Comparison of ENCODE assay signal across 13 cellular contexts in genomic region chr1:26315874-26316850, GRCh38. TPM values are rescaled to one million over a fixed set of nuclear protein-coding genes. Genes with fewer than 3 reads are reported as not detected.
A peak's percentile ranks its signal among the peaks of the same experiment; 100 is the strongest.
DNase-seq lines count a peak whose midpoint lies in the region; ATAC-seq and TF ChIP-seq lines count a peak whose summit lies in the region.
"Had no signal": no experiment of that assay in that cellular context is flagged by ENCODE, and none has a peak within 500 bp of the region (broad histone marks: within the 10 kb centered on the region; RNA-seq: fewer than 3 reads in every experiment).

No MANE protein-coding gene starts in this region.

- H3K27me3 ChIP-seq in CD4-positive, CD25-positive, alpha-beta regulatory T cell (ENCODE audit: control insufficient read depth, insufficient read depth, low read length), result no peaks in the 10 kb centered on the region
- H3K27me3 ChIP-seq in GM23338 (ENCODE audit: insufficient read depth) (no peaks in the 10 kb centered on the region), SK-N-SH (ENCODE audit: insufficient read depth) (peaks cover 8% of the 10 kb centered on the region; the same call in 1 of the 2 replicates)

- TF ChIP-seq RAD21 in SK-N-SH (IDR thresholded peaks at IDR 0.05; ENCODE audit: low read length), result no peak

- no peak overlapping the region for H3K9ac ChIP-seq in SK-N-SH

- no peaks in the 10 kb centered on the region for H3K79me2 ChIP-seq in GM23338 (replicated peaks; ENCODE audit: insufficient read depth)
- no peaks in the 10 kb centered on the region for H3K79me2 ChIP-seq in SK-N-SH (ENCODE audit: insufficient read depth)

- H3K27ac ChIP-seq in CD4-positive, CD25-positive, alpha-beta regulatory T cell (ENCODE audit: insufficient read depth, low read length, poor library complexity, severe bottlenecking), result peak overlapping the region; percentile 52
- H3K27ac ChIP-seq in GM23338 (ENCODE audit: low read depth), result 0 out of 2 replicates have a peak overlapping the region, but pooled peaks have one; percentile 45
- no peak overlapping the region for H3K27ac ChIP-seq in SK-N-SH (ENCODE audit: low read depth in 2 of 2, low read length in 1 of 2)

- ATAC-seq in CD4-positive, CD25-positive, alpha-beta regulatory T cell (ENCODE audit: low read depth in 2 of 2), result no peak
- ATAC-seq in GM23338 (peak; percentile 44), HG03432 (IDR thresholded peaks at IDR 0.05; ENCODE audit: unreplicated experiment) (no peak), GM19328 (IDR thresholded peaks at IDR 0.05; ENCODE audit: unreplicated experiment) (no peak)
- ATAC-seq in naive thymus-derived CD8-positive, alpha-beta T cell, result no peak

- 75% methylated on average over 8 of the region's 8 CpGs for whole genome bisulfite sequencing in SK-N-SH (ENCODE audit: low lambda C conversion rate)

- H4K20me1 ChIP-seq in GM23338 (replicated peaks; ENCODE audit: insufficient read depth) (no peaks in the 10 kb centered on the region), SK-N-SH (ENCODE audit: insufficient read depth) (no peaks in the 10 kb centered on the region)

- H3K27ac Mint-ChIP-seq in CD4-positive, CD25-positive, alpha-beta regulatory T cell, result peak overlapping the region; percentile 88 to 97 (median 94)
- peak overlapping the region; percentile 45 for H3K27ac Mint-ChIP-seq in GM23338
- peak overlapping the region; percentile 70 for H3K27ac Mint-ChIP-seq in activated CD4-positive, alpha-beta memory T cell treated with anti-CD3 and anti-CD28 coated beads, Interleukin-2, amount 10 ng/mL, durations not matched to agents 7 days and 5 days
- peak overlapping the region; percentile 77 to 96 (median 88) for H3K27ac Mint-ChIP-seq in naive thymus-derived CD8-positive, alpha-beta T cell

- H3K4me3 Mint-ChIP-seq in CD4-positive, CD25-positive, alpha-beta regulatory T cell, result peak overlapping the region; percentile 71 to 99 (median 94)
- no peak overlapping the region for H3K4me3 Mint-ChIP-seq in GM23338
- H3K4me3 Mint-ChIP-seq in activated CD4-positive, alpha-beta memory T cell treated with anti-CD3 and anti-CD28 coated beads, Interleukin-2, amount 10 ng/mL, durations not matched to agents 7 days and 5 days, result peak overlapping the region; percentile 84
- peak overlapping the region; percentile 10 to 100 (median 78) for H3K4me3 Mint-ChIP-seq in naive thymus-derived CD8-positive, alpha-beta T cell
- H3K4me3 Mint-ChIP-seq: brain had no signal

- H3K4me2 ChIP-seq in GM23338 (no peak overlapping the region), SK-N-SH (no peak overlapping the region)

- H3K4me1 Mint-ChIP-seq in CD4-positive, CD25-positive, alpha-beta regulatory T cell, result peaks cover 13 to 70% (median 44%) of the 10 kb centered on the region in 4 donors
- peaks cover 29% of the 10 kb centered on the region for H3K4me1 Mint-ChIP-seq in GM23338
- H3K4me1 Mint-ChIP-seq in activated CD4-positive, alpha-beta memory T cell treated with anti-CD3 and anti-CD28 coated beads, Interleukin-2, amount 10 ng/mL, durations not matched to agents 7 days and 5 days, result peaks cover 68% of the 10 kb centered on the region
- H3K4me1 Mint-ChIP-seq in naive thymus-derived CD8-positive, alpha-beta T cell, result peaks cover 36 to 82% (median 65%) of the 10 kb centered on the region in 4 donors

- TF ChIP-seq EP300 in SK-N-SH (IDR thresholded peaks at IDR 0.05; ENCODE audit: borderline replicate concordance in 1 of 2, low read depth in 1 of 2, low read length in 1 of 2), result no peak

- H3K4me1 ChIP-seq in CD4-positive, CD25-positive, alpha-beta regulatory T cell (ENCODE audit: control insufficient read depth, insufficient read depth, low read length, poor library complexity, severe bottlenecking), result peaks cover 63% of the 10 kb centered on the region
- H3K4me1 ChIP-seq in GM23338 (ENCODE audit: insufficient read depth) (peaks cover 29% of the 10 kb centered on the region), SK-N-SH (ENCODE audit: control insufficient read depth in 1 of 2, insufficient read depth in 2 of 2, low read depth in 1 of 2, low read length in 1 of 2) (peaks cover 0 to under 1% of the 10 kb centered on the region in 2 experiments; a peak in 1 of 4 replicates)

- TF ChIP-seq CTCF in GM23338 (conservative IDR thresholded peaks at IDR 0.05; ENCODE audit: low read depth in 2 of 2), result no peak
- no peak for TF ChIP-seq CTCF in SK-N-SH (IDR thresholded peaks at IDR 0.05)

- CTCF ChIA-PET in activated CD4-positive, alpha-beta memory T cell treated with anti-CD3 and anti-CD28 coated beads, Interleukin-2, amount 10 ng/mL, durations not matched to agents 7 days and 5 days (lab: Charles Lee), result interaction anchor here (0.6 to 21.0 kb wide), 12 partner anchors 9 to 454 kb away, joined by 3 to 883 read pairs (median 4); partner anchors contain the start of genes CEP85, SH3BGRL3, UBXN11 and ZNF593
- CTCF ChIA-PET in SK-N-SH (lab: Yijun Ruan, JAX), result interaction anchor here (0.8 to 10.4 kb wide), 3 partner anchors 28 to 280 kb away, joined by 3 to 213 read pairs (median 204); partner anchors contain the start of gene SH3BGRL3

- H3K36me3 Mint-ChIP-seq in CD4-positive, CD25-positive, alpha-beta regulatory T cell, result peaks cover 26% of the 10 kb centered on the region
- peaks cover 3% of the 10 kb centered on the region; the same call in 1 of the 3 replicates for H3K36me3 Mint-ChIP-seq in GM23338 (ENCODE audit: low read depth)
- H3K36me3 Mint-ChIP-seq in activated CD4-positive, alpha-beta memory T cell treated with anti-CD3 and anti-CD28 coated beads, Interleukin-2, amount 10 ng/mL, durations not matched to agents 7 days and 5 days (ENCODE audit: low read depth), result peaks cover 33% of the 10 kb centered on the region
- peaks cover 4 to 30% (median 10%) of the 10 kb centered on the region in 3 donors for H3K36me3 Mint-ChIP-seq in naive thymus-derived CD8-positive, alpha-beta T cell
- H3K36me3 Mint-ChIP-seq: brain had no signal

- H3K4me3 ChIP-seq in CD4-positive, CD25-positive, alpha-beta regulatory T cell (ENCODE audit: low read depth, low read length), result no peak overlapping the region
- H3K4me3 ChIP-seq in GM23338 (no peak overlapping the region), SK-N-SH (ENCODE audit: low read depth in 2 of 2, low read length in 1 of 2) (no peak overlapping the region)

- H3K9me3 Mint-ChIP-seq in CD4-positive, CD25-positive, alpha-beta regulatory T cell, result peaks cover 0 to 1% (median 0%) of the 10 kb centered on the region in 7 donors
- no peaks in the 10 kb centered on the region; the same call in 2 of the 3 replicates for H3K9me3 Mint-ChIP-seq in GM23338
- H3K9me3 Mint-ChIP-seq in activated CD4-positive, alpha-beta memory T cell treated with anti-CD3 and anti-CD28 coated beads, Interleukin-2, amount 10 ng/mL, durations not matched to agents 7 days and 5 days, result no peaks in the 10 kb centered on the region
- no peaks in the 10 kb centered on the region for H3K9me3 Mint-ChIP-seq in naive thymus-derived CD8-positive, alpha-beta T cell

- POLR2A ChIA-PET in activated CD4-positive, alpha-beta memory T cell treated with anti-CD3 and anti-CD28 coated beads, Interleukin-2, amount 10 ng/mL, durations not matched to agents 7 days and 5 days (lab: Charles Lee), result interaction anchor here (1.1 to 28.5 kb wide), 4 partner anchors 9 to 120 kb away, joined by 3 to 1302 read pairs (median 117); partner anchors contain the start of genes SH3BGRL3 and UBXN11
- POLR2A ChIA-PET in naive thymus-derived CD8-positive, alpha-beta T cell (lab: Charles Lee), result interaction anchor here (0.6 to 28.3 kb wide), 5 partner anchors 8 to 1003 kb away, joined by 3 to 2161 read pairs (median 8); partner anchors contain the start of genes CEP85, SH3BGRL3 and UBXN11
- POLR2A ChIA-PET in SK-N-SH (lab: Yijun Ruan, JAX), result no interaction called here

- DNase-seq in CD4-positive, CD25-positive, alpha-beta regulatory T cell, result no peak
- DNase-seq in GM23338 (ENCODE audit: low spot score), result peak; percentile 42
- no peak for DNase-seq in activated CD4-positive, alpha-beta memory T cell treated with anti-CD3 and anti-CD28 coated beads, Interleukin-2, amount 10 ng/mL, durations not matched to agents 7 days and 5 days
- no peak for DNase-seq in naive thymus-derived CD8-positive, alpha-beta T cell
- DNase-seq in SK-N-SH, result no peak
- DNase-seq: foreskin melanocyte; NCI-H2171 treated with DMSO at 0.1 percent for 48 hours; stimulated activated CD4-positive, alpha-beta T cell treated with anti-CD3 and anti-CD28 coated beads, Interleukin-4, amount 100 ng/mL, for 24 hours had no signal

- peaks cover 9% of the 10 kb centered on the region; the same call in 1 of the 2 replicates for H3F3A ChIP-seq in GM23338 (replicated peaks; ENCODE audit: low read depth)
- H3F3A ChIP-seq in SK-N-SH (replicated peaks; ENCODE audit: insufficient read depth), result no peaks in the 10 kb centered on the region

- peaks cover 12% of the 10 kb centered on the region for H3K36me3 ChIP-seq in CD4-positive, CD25-positive, alpha-beta regulatory T cell (ENCODE audit: control insufficient read depth, insufficient read depth, low read length)
- H3K36me3 ChIP-seq in GM23338 (ENCODE audit: insufficient read depth) (no peaks in the 10 kb centered on the region), SK-N-SH (replicated peaks in 1 of 2; ENCODE audit: control insufficient read depth in 1 of 2, insufficient read depth in 2 of 2, low read length in 1 of 2) (no peaks in the 10 kb centered on the region)

- no peaks in the 10 kb centered on the region for H3K9me3 ChIP-seq in CD4-positive, CD25-positive, alpha-beta regulatory T cell (ENCODE audit: control insufficient read depth in 2 of 2, low read length in 2 of 2)
- H3K9me3 ChIP-seq in SK-N-SH, result no peaks in the 10 kb centered on the region

- H3K9me2 ChIP-seq in GM23338 (ENCODE audit: insufficient read depth), result no peaks in the 10 kb centered on the region
- no peaks in the 10 kb centered on the region for H3K9me2 ChIP-seq in SK-N-SH

- H3K27me3 Mint-ChIP-seq in CD4-positive, CD25-positive, alpha-beta regulatory T cell, result peaks cover 5% of the 10 kb centered on the region
- peaks cover 11% of the 10 kb centered on the region for H3K27me3 Mint-ChIP-seq in GM23338 (ENCODE audit: insufficient read depth, low read depth, poor library complexity)
- no peaks in the 10 kb centered on the region for H3K27me3 Mint-ChIP-seq in activated CD4-positive, alpha-beta memory T cell treated with anti-CD3 and anti-CD28 coated beads, Interleukin-2, amount 10 ng/mL, durations not matched to agents 7 days and 5 days
- no peaks in the 10 kb centered on the region for H3K27me3 Mint-ChIP-seq in naive thymus-derived CD8-positive, alpha-beta T cell

- H2AFZ ChIP-seq in GM23338, result no peak overlapping the region
- H2AFZ ChIP-seq in SK-N-SH (ENCODE audit: low read depth), result no peak overlapping the region

RNA-seq across cellular contexts. Expression of gene CD52, which starts 1.6 kb away (rescaled TPM):
- total RNA-seq in CD4-positive, CD25-positive, alpha-beta regulatory T cell, result 1,528 TPM
- polyA plus RNA-seq in CD4-positive, CD25-positive, alpha-beta regulatory T cell, result over 10,000 TPM in 2 of 4 donors, 1,000 to 10,000 TPM in 2; 9,467 to 12,173 (median 10,919) TPM
- total RNA-seq in GM23338 (2014; rRNA removed; shearing (Covaris generic)), result not detected in 2 replicates
- polyA plus RNA-seq in GM23338 (2016; fragmentation: Nextera tagmentation; extraction: Ambion mirVana) (7.3 and 9.6 TPM in 2 replicates), SK-N-SH (2012; rRNA removed) (not detected in 2 replicates)
- total RNA-seq in activated CD4-positive, alpha-beta memory T cell treated with anti-CD3 and anti-CD28 coated beads, Interleukin-2, amount 10 ng/mL, durations not matched to agents 7 days and 5 days, result 1,000 to 10,000 TPM; 1,572 to 1,591 TPM
- 100 to 1,000 TPM; 772 to 847 TPM for total RNA-seq in naive thymus-derived CD8-positive, alpha-beta T cell
- polyA plus RNA-seq in naive thymus-derived CD8-positive, alpha-beta T cell, result 1,000 to 10,000 TPM; 6,330 to 6,863 (median 6,804) TPM
- not detected in 2 replicates for polyA plus RNA-seq in SK-N-SH (2012; cell fraction: cytosol; rRNA removed)
- not detected in 2 replicates for polyA plus RNA-seq in SK-N-SH (2012; cell fraction: nucleus; rRNA removed)
- total RNA-seq: MCF 10A, renal cortical epithelial cell had no signal

RNA-seq across cellular contexts. Expression of gene UBXN11, which starts 9.7 kb away (rescaled TPM):
- total RNA-seq in CD4-positive, CD25-positive, alpha-beta regulatory T cell, result 30.8 TPM
- polyA plus RNA-seq in CD4-positive, CD25-positive, alpha-beta regulatory T cell, result 10 to 100 TPM in 3 of 4 donors, 1 to 10 TPM in 1; 8.1 to 15.2 (median 11.0) TPM
- total RNA-seq in GM23338 (2014; rRNA removed; shearing (Covaris generic)), result 8.0 and 9.4 TPM in 2 replicates
- polyA plus RNA-seq in GM23338 (2016; fragmentation: Nextera tagmentation; extraction: Ambion mirVana), result 7.3 and 8.3 TPM in 2 replicates
- 10 to 100 TPM; 46.9 to 49.9 TPM for total RNA-seq in activated CD4-positive, alpha-beta memory T cell treated with anti-CD3 and anti-CD28 coated beads, Interleukin-2, amount 10 ng/mL, durations not matched to agents 7 days and 5 days
- total RNA-seq in naive thymus-derived CD8-positive, alpha-beta T cell, result 100 to 1,000 TPM; 121 to 129 TPM
- polyA plus RNA-seq in naive thymus-derived CD8-positive, alpha-beta T cell, result 10 to 100 TPM in 2 of 3 donors, 1 to 10 TPM in 1; 9.1 to 14.7 (median 12.4) TPM
- 30.6 and 35.3 TPM in 2 replicates for polyA plus RNA-seq in SK-N-SH (2012; rRNA removed)
- 5.8 and 8.5 TPM in 2 replicates for polyA plus RNA-seq in SK-N-SH (2012; cell fraction: cytosol; rRNA removed)
- 201 and 211 TPM in 2 replicates for polyA plus RNA-seq in SK-N-SH (2012; cell fraction: nucleus; rRNA removed)

RNA-seq across cellular contexts. Expression of gene SH3BGRL3, which starts 36.3 kb away (rescaled TPM):
- 404 TPM for total RNA-seq in CD4-positive, CD25-positive, alpha-beta regulatory T cell
- 1,000 to 10,000 TPM; 1,085 to 1,853 (median 1,299) TPM for polyA plus RNA-seq in CD4-positive, CD25-positive, alpha-beta regulatory T cell
- total RNA-seq in GM23338 (2014; rRNA removed; shearing (Covaris generic)), result 28.9 and 30.9 TPM in 2 replicates
- polyA plus RNA-seq in GM23338 (2016; fragmentation: Nextera tagmentation; extraction: Ambion mirVana) (370 and 378 TPM in 2 replicates), SK-N-SH (2012; rRNA removed) (131 and 202 TPM in 2 replicates)
- total RNA-seq in activated CD4-positive, alpha-beta memory T cell treated with anti-CD3 and anti-CD28 coated beads, Interleukin-2, amount 10 ng/mL, durations not matched to agents 7 days and 5 days, result 100 to 1,000 TPM; 662 to 665 TPM
- total RNA-seq in naive thymus-derived CD8-positive, alpha-beta T cell, result 100 to 1,000 TPM; 250 to 255 TPM
- 100 to 1,000 TPM; 805 to 925 (median 916) TPM for polyA plus RNA-seq in naive thymus-derived CD8-positive, alpha-beta T cell
- 152 and 168 TPM in 2 replicates for polyA plus RNA-seq in SK-N-SH (2012; cell fraction: cytosol; rRNA removed)
- 42.7 and 49.7 TPM in 2 replicates for polyA plus RNA-seq in SK-N-SH (2012; cell fraction: nucleus; rRNA removed)

RNA-seq across cellular contexts. Expression of gene CRYBG2, which starts 37.8 kb away (rescaled TPM):
- total RNA-seq in CD4-positive, CD25-positive, alpha-beta regulatory T cell, result 2.3 TPM
- 1 to 10 TPM in 3 of 4 donors, not detected in 1; 1.0 to 2.0 (median 1.3) TPM for polyA plus RNA-seq in CD4-positive, CD25-positive, alpha-beta regulatory T cell
- total RNA-seq in GM23338 (2014; rRNA removed; shearing (Covaris generic)), result 10.0 and 18.4 TPM in 2 replicates
- polyA plus RNA-seq in GM23338 (2016; fragmentation: Nextera tagmentation; extraction: Ambion mirVana) (17.6 and 19.4 TPM in 2 replicates), SK-N-SH (2012; rRNA removed) (0.08 and 0.49 TPM in 2 replicates)
- total RNA-seq in activated CD4-positive, alpha-beta memory T cell treated with anti-CD3 and anti-CD28 coated beads, Interleukin-2, amount 10 ng/mL, durations not matched to agents 7 days and 5 days, result 1 to 10 TPM; 1.9 to 4.3 TPM
- total RNA-seq in naive thymus-derived CD8-positive, alpha-beta T cell, result under 1 TPM; 0.74 to 0.75 TPM
- polyA plus RNA-seq in naive thymus-derived CD8-positive, alpha-beta T cell, result under 1 TPM in 2 of 3 donors, not detected in 1; 0.07 to 0.55 TPM
- 0.04 and 0.13 TPM in 2 replicates for polyA plus RNA-seq in SK-N-SH (2012; cell fraction: cytosol; rRNA removed)
- polyA plus RNA-seq in SK-N-SH (2012; cell fraction: nucleus; rRNA removed), result 0.27 and 0.93 TPM in 2 replicates

RNA-seq across cellular contexts. Expression of gene ZNF683, which starts 56.4 kb away (rescaled TPM):
- total RNA-seq in CD4-positive, CD25-positive, alpha-beta regulatory T cell, result not detected
- polyA plus RNA-seq in CD4-positive, CD25-positive, alpha-beta regulatory T cell, result under 1 TPM in 2 of 4 donors, not detected in 2; 0.25 to 0.55 TPM
- not detected in 2 replicates for total RNA-seq in GM23338 (2014; rRNA removed; shearing (Covaris generic))
- not detected in 2 replicates for polyA plus RNA-seq in GM23338 (2016; fragmentation: Nextera tagmentation; extraction: Ambion mirVana)
- under 1 TPM in 1 of 2 experiments, not detected in 1; 0.18 TPM for total RNA-seq in activated CD4-positive, alpha-beta memory T cell treated with anti-CD3 and anti-CD28 coated beads, Interleukin-2, amount 10 ng/mL, durations not matched to agents 7 days and 5 days
- total RNA-seq in naive thymus-derived CD8-positive, alpha-beta T cell, result 1 to 10 TPM; 2.1 to 2.4 TPM
- 1 to 10 TPM in 2 of 3 donors, under 1 TPM in 1; 0.42 to 6.3 (median 3.1) TPM for polyA plus RNA-seq in naive thymus-derived CD8-positive, alpha-beta T cell
- polyA plus RNA-seq in SK-N-SH (2012; rRNA removed), result not detected in 2 replicates
- not detected in 2 replicates for polyA plus RNA-seq in SK-N-SH (2012; cell fraction: cytosol; rRNA removed)
- not detected in 2 replicates for polyA plus RNA-seq in SK-N-SH (2012; cell fraction: nucleus; rRNA removed)
- total RNA-seq: MCF 10A, renal cortical epithelial cell had no signal

Comparison
In these comparisons a context has a peak if more than half of its experiments do, and no peak if none do; other contexts are left out.
1. H3K27ac ChIP-seq: peak in CD4-positive, CD25-positive, alpha-beta regulatory T cell (single experiment) and GM23338 (single experiment); none in SK-N-SH (0 of 2).
2. RNA of gene CD52, which starts 1.6 kb away (total RNA-seq): 1,572 to 1,591 TPM in activated CD4-positive, alpha-beta memory T cell treated with anti-CD3 and anti-CD28 coated beads, Interleukin-2, amount 10 ng/mL, durations not matched to agents 7 days and 5 days, 1,528 TPM in CD4-positive, CD25-positive, alpha-beta regulatory T cell (single experiment) and 772 to 847 TPM in naive thymus-derived CD8-positive, alpha-beta T cell; not detected in GM23338; every median in the first group is over 100 times any median in the second.
3. Peak in every context shown above with its lines, with median percentiles within 50 percentile points of each other: H3K27ac Mint-ChIP-seq.